In genomic region chr5:138468133-138468965, GRCh38 we compare ENCODE assay signal across 1 cellular context.
TF ChIP-seq lines count a peak whose summit lies in the region.

No MANE protein-coding gene starts in this region.

TF ChIP-seq in endothelial cell of umbilical vein, 7 proteins besides CTCF, POLR2A, EP300 and RAD21 (continued from another document):
- TF ChIP-seq MYC (IDR thresholded peaks at IDR 0.05; ENCODE audit: low read depth, low read length): no peak
- TF ChIP-seq EZH2 (IDR thresholded peaks at IDR 0.05; ENCODE audit: borderline replicate concordance, low read depth, low read length, severe bottlenecking): no peak
